Comparison of ENCODE assay signal across 9 cellular contexts in genomic region chr1:225767591-225768540, GRCh38. TPM values are rescaled to one million over a fixed set of nuclear protein-coding genes. Genes with fewer than 3 reads are reported as not detected.
DNase-seq lines count a peak whose midpoint lies in the region; ATAC-seq and TF ChIP-seq lines count a peak whose summit lies in the region.
"Had no signal": no experiment of that assay in that cellular context is flagged by ENCODE, and none has a peak within 500 bp of the region (broad histone marks: within the 10 kb centered on the region; RNA-seq: fewer than 3 reads in every experiment).

No MANE protein-coding gene starts in this region.

- H3K9ac ChIP-seq in GM23248: peak overlapping the region; percentile 72

- H3K4me3 ChIP-seq in GM23248: peak overlapping the region; percentile 35
- no peak overlapping the region for H3K4me3 ChIP-seq in foreskin fibroblast (ENCODE audit: low read depth in 1 of 2, low read length in 2 of 2)
- H3K4me3 ChIP-seq in psoas muscle: peak overlapping the region; percentile 17

- H4K20me1 ChIP-seq in GM23248 (ENCODE audit: insufficient read depth): no peaks in the 10 kb centered on the region

- intact Hi-C loops in psoas muscle (cut with DNase I): loop anchor here in 1 of 2 donors (10.0 kb wide), 1 partner anchor 213 kb away; no protein-coding TSS in a partner anchor

- no peaks in the 10 kb centered on the region for H3K27me3 ChIP-seq in GM23248 (replicated peaks; ENCODE audit: insufficient read depth)
- no peaks in the 10 kb centered on the region for H3K27me3 ChIP-seq in psoas muscle (ENCODE audit: insufficient read depth in 3 of 3, low read length in 2 of 3)

- 39 to 42% methylated on average over 17 of the region's 17 CpGs for WGBS in GM23248 (ENCODE audit: low coverage in 1 of 2, low lambda C conversion rate in 2 of 2, missing lambda C conversion rate in 2 of 2), 2 experiments
- WGBS in psoas muscle, 3 donors: 38 to 51% (median 46%) methylated on average over 17 of the region's 17 CpGs

- H3K27ac ChIP-seq in GM23248: peak overlapping the region; percentile 87
- H3K27ac ChIP-seq in psoas muscle: peak overlapping the region; percentile 73

- peaks cover 51% of the 10 kb centered on the region for H3K4me1 ChIP-seq in GM23248 (ENCODE audit: insufficient read depth)
- H3K4me1 ChIP-seq in psoas muscle: peaks cover 47% of the 10 kb centered on the region

- in situ Hi-C loops in GM23248 (cut with MboI): no loop called here

- DNase-seq in GM23248: peak; percentile 84
- peak; percentile 39 for DNase-seq in NCI-H774 (lab: John Stamatoyannopoulos, UW)
- DNase-seq in foreskin fibroblast: peak; percentile 72
- peak; percentile 74 to 86 for DNase-seq in psoas muscle
- DNase-seq in iPS-NIHi11 (ENCODE audit: low spot score): no peak
- DNase-seq in SK-N-DZ (ENCODE audit: low spot score): no peak
- DNase-seq: immature natural killer cell had no signal

- H3K9me3 ChIP-seq in GM23248 (ENCODE audit: low read depth): no peaks in the 10 kb centered on the region
- H3K9me3 ChIP-seq in psoas muscle: no peaks in the 10 kb centered on the region

- ATAC-seq in psoas muscle (peak; percentile 29 to 41 (median 36)), HG02610 (IDR thresholded peaks at IDR 0.05; ENCODE audit: unreplicated experiment) (no peak), GM21825 (IDR thresholded peaks at IDR 0.05; ENCODE audit: unreplicated experiment) (no peak)

- no peaks in the 10 kb centered on the region; the same call in 1 of the 2 replicates for H3K79me2 ChIP-seq in GM23248 (ENCODE audit: insufficient read depth)

- H3K9me2 ChIP-seq in GM23248 (ENCODE audit: insufficient read depth): no peaks in the 10 kb centered on the region

- peak overlapping the region; percentile 7; the same call in 1 of the 2 replicates for H2AFZ ChIP-seq in GM23248

- no peak for TF ChIP-seq CTCF in foreskin fibroblast (IDR thresholded peaks at IDR 0.05; ENCODE audit: low read depth, low read length)
- TF ChIP-seq CTCF in psoas muscle (IDR thresholded peaks at IDR 0.05): no peak

- H3K36me3 ChIP-seq in GM23248 (ENCODE audit: low read depth) (no peaks in the 10 kb centered on the region), psoas muscle (ENCODE audit: insufficient read depth in 1 of 2, low read depth in 1 of 2) (no peaks in the 10 kb centered on the region)

- H3F3A ChIP-seq in GM23248 (ENCODE audit: insufficient read depth): peaks cover 37% of the 10 kb centered on the region

- H3K4me2 ChIP-seq in GM23248 (ENCODE audit: unreplicated experiment): peak overlapping the region; percentile 84

RNA-seq across cellular contexts. Expression of gene SRP9, which starts 9.8 kb away (rescaled TPM):
- 321 and 446 TPM in 2 replicates for total RNA-seq in GM23248 (2014; rRNA removed; shearing (Covaris generic))
- 415 and 419 TPM in 2 replicates for polyA plus RNA-seq in GM23248 (2016; fragmentation: Nextera tagmentation; extraction: Ambion mirVana)
- total RNA-seq in psoas muscle: 100 to 1,000 TPM; 137 to 199 (median 154) TPM
- 100 to 1,000 TPM; 137 to 216 (median 143) TPM for polyA plus RNA-seq in psoas muscle
- 718 and 771 TPM in 2 replicates for polyA plus RNA-seq in SK-N-DZ (2014; cell fraction: cytosol; rRNA removed)
- 323 and 469 TPM in 2 replicates for polyA plus RNA-seq in SK-N-DZ (2014; cell fraction: nucleus; rRNA removed)

RNA-seq across cellular contexts. Expression of gene EPHX1, which starts 42.1 kb away (rescaled TPM):
- total RNA-seq in GM23248 (2014; rRNA removed; shearing (Covaris generic)): 18.2 and 21.9 TPM in 2 replicates
- polyA plus RNA-seq in GM23248 (2016; fragmentation: Nextera tagmentation; extraction: Ambion mirVana): 16.6 and 17.0 TPM in 2 replicates
- 100 to 1,000 TPM in 2 of 4 donors, 10 to 100 TPM in 2; 65.8 to 209 (median 98.1) TPM for total RNA-seq in psoas muscle
- polyA plus RNA-seq in psoas muscle: 100 to 1,000 TPM in 1 of 3 donors, 10 to 100 TPM in 2; 19.4 to 118 (median 60.4) TPM
- polyA plus RNA-seq in SK-N-DZ (2014; cell fraction: cytosol; rRNA removed): 6.6 and 8.3 TPM in 2 replicates
- 3.6 and 4.1 TPM in 2 replicates for polyA plus RNA-seq in SK-N-DZ (2014; cell fraction: nucleus; rRNA removed)

Comparison
In these comparisons a context has a peak if more than half of its experiments do, and no peak if none do; other contexts are left out.
1. DNase-seq: peak in GM23248 (single experiment), NCI-H774 (single experiment), foreskin fibroblast (2 of 2) and psoas muscle (2 of 2); none in iPS-NIHi11 (single experiment) and SK-N-DZ (single experiment).
2. H3K4me3 ChIP-seq: peak in GM23248 (single experiment) and psoas muscle (single experiment); none in foreskin fibroblast (0 of 2).
3. ATAC-seq: peak in psoas muscle (4 of 4); none in HG02610 (single experiment) and GM21825 (single experiment).